ENCODE assay signal across 18 cellular contexts in genomic region chr19:33407716-33408115, GRCh38. TPM values are rescaled to one million over a fixed set of nuclear protein-coding genes. Genes with fewer than 3 reads are reported as not detected.
DNase-seq lines count a peak whose midpoint lies in the region; ATAC-seq and TF ChIP-seq lines count a peak whose summit lies in the region.
"Had no signal": no experiment of that assay in that cellular context is flagged by ENCODE, and none has a peak within 500 bp of the region (broad histone marks: within the 10 kb centered on the region; RNA-seq: fewer than 3 reads in every experiment).

No MANE protein-coding gene starts in this region.

- intact Hi-C loops in Right ventricle myocardium superior (cut with DNase I): loop anchor here (2.0 kb wide), 1 partner anchor 171 kb away; no protein-coding TSS in a partner anchor
- intact Hi-C loops in cardiac septum (cut with DNase I): loop anchor here (1.0 to 10.0 kb wide), 3 partner anchors 105 to 263 kb away; partner anchors contain the start of gene CEBPA
- intact Hi-C loops in dendritic cell treated with granulocyte-macrophage colony-stimulating factor and Interleukin-4, amounts not matched to agents 40 ng/mL and 50 ng/mL, for 4 days (cut with micrococcal nuclease): loop anchor here (1.0 to 5.0 kb wide), 2 partner anchors 105 to 281 kb away; partner anchors contain the start of gene CEBPA

- no CpG with 5 or more reads among the region's 12 CpGs for WGBS in mesendoderm (ENCODE audit: extremely low coverage, insufficient coverage, low lambda C conversion rate)

- no peaks in the 10 kb centered on the region for H3K9me3 ChIP-seq in HEK293 (ENCODE audit: control insufficient read depth, insufficient read depth, low read depth, low read length)
- H3K9me3 ChIP-seq: A549, Caco-2 had no signal

- H2AK5ac ChIP-seq in mesendoderm (ENCODE audit: low read length): no peak overlapping the region

- no peak overlapping the region for H3K56ac ChIP-seq in mesendoderm (ENCODE audit: low read length)

- H3K4me3 Mint-ChIP-seq in dendritic cell treated with granulocyte-macrophage colony-stimulating factor and Interleukin-4, amounts not matched to agents 40 ng/mL and 50 ng/mL, for 4 days: no peak overlapping the region
- H3K4me3 Mint-ChIP-seq: CD14-positive monocyte had no signal

- no peak overlapping the region for H3K4me3 ChIP-seq in HEK293 (ENCODE audit: low read depth, low read length)
- no peak overlapping the region for H3K4me3 ChIP-seq in mesendoderm (ENCODE audit: low read length)
- H3K4me3 ChIP-seq: A549 had no signal

- peaks cover 49% of the 10 kb centered on the region for H3K36me3 Mint-ChIP-seq in dendritic cell treated with granulocyte-macrophage colony-stimulating factor and Interleukin-4, amounts not matched to agents 40 ng/mL and 50 ng/mL, for 4 days (ENCODE audit: low read depth)

- POLR2A ChIA-PET in HEK293 (lab: Yijun Ruan, JAX): interaction anchor here (1.0 to 2.3 kb wide), 2 partner anchors 10 to 34 kb away, joined by 3 to 7 read pairs; partner anchors contain the start of gene CEBPG

- ATAC-seq in Right ventricle myocardium superior (ENCODE audit: poor library complexity) (no peak), GM18519 (IDR thresholded peaks at IDR 0.05; ENCODE audit: low FRiP score, unreplicated experiment) (no peak)

- H4K5ac ChIP-seq in mesendoderm (ENCODE audit: low read length): no peak overlapping the region

- no peak overlapping the region for H4K8ac ChIP-seq in mesendoderm (ENCODE audit: low read depth, low read length)

- H3K9ac ChIP-seq in mesendoderm (ENCODE audit: low read length): no peak overlapping the region

- H3K79me1 ChIP-seq in mesendoderm (ENCODE audit: low read length): no peaks in the 10 kb centered on the region

- H3K4me1 Mint-ChIP-seq in dendritic cell treated with granulocyte-macrophage colony-stimulating factor and Interleukin-4, amounts not matched to agents 40 ng/mL and 50 ng/mL, for 4 days (ENCODE audit: low read depth): peaks cover 58% of the 10 kb centered on the region

- no peak overlapping the region for H2BK5ac ChIP-seq in mesendoderm (ENCODE audit: low read length)

- no peak overlapping the region for H3K4ac ChIP-seq in mesendoderm (ENCODE audit: low read depth, low read length)

- H3K27ac Mint-ChIP-seq in dendritic cell treated with granulocyte-macrophage colony-stimulating factor and Interleukin-4, amounts not matched to agents 40 ng/mL and 50 ng/mL, for 4 days: peak overlapping the region; percentile 91

- H3K18ac ChIP-seq in mesendoderm (ENCODE audit: low read length): no peak overlapping the region

- H3K4me1 ChIP-seq in HEK293 (ENCODE audit: control insufficient read depth, insufficient read depth, low read length): no peaks in the 10 kb centered on the region
- H3K4me1 ChIP-seq in mesendoderm (ENCODE audit: control insufficient read depth, low read depth, low read length): peaks cover 2% of the 10 kb centered on the region

- no peaks in the 10 kb centered on the region for H3K27me3 ChIP-seq in mesendoderm (ENCODE audit: insufficient read depth, low read length, poor library complexity)

- H3K36me3 ChIP-seq in HEK293 (ENCODE audit: control insufficient read depth in 2 of 2, insufficient read depth in 1 of 2, low read length in 2 of 2) (no peaks in the 10 kb centered on the region), mesendoderm (ENCODE audit: control insufficient read depth, insufficient read depth, low read length) (no peaks in the 10 kb centered on the region)

- H3K79me2 ChIP-seq in mesendoderm (ENCODE audit: control insufficient read depth, insufficient read depth, low read length): no peaks in the 10 kb centered on the region

- TF ChIP-seq CTCF in HEK293 (tag by site-specific recombination; IDR thresholded peaks at IDR 0.05): no peak

- no peak overlapping the region for H3K4me2 ChIP-seq in mesendoderm (ENCODE audit: low read length)
- H3K4me2 ChIP-seq: A549 had no signal

- CTCF ChIA-PET in HEK293 (lab: Yijun Ruan, JAX): interaction anchor here (0.6 to 16.3 kb wide), 14 partner anchors 9 to 364 kb away, joined by 3 to 292 read pairs (median 5); partner anchors contain the start of gene CEBPA

- no peaks in the 10 kb centered on the region for H3K27me3 Mint-ChIP-seq in dendritic cell treated with granulocyte-macrophage colony-stimulating factor and Interleukin-4, amounts not matched to agents 40 ng/mL and 50 ng/mL, for 4 days

- H3K23ac ChIP-seq in mesendoderm (ENCODE audit: low read length): no peak overlapping the region

- H2BK120ac ChIP-seq in mesendoderm (ENCODE audit: low read depth, low read length): no peak overlapping the region

- no peak overlapping the region for H2BK15ac ChIP-seq in mesendoderm (replicated peaks; ENCODE audit: low read depth)

- peak; percentile 39 for DNase-seq in Right ventricle myocardium superior
- DNase-seq in cardiac septum (ENCODE audit: low spot score): no peak
- peak; percentile 19 for DNase-seq in pons (ENCODE audit: low spot score)
- DNase-seq in glomerular visceral epithelial cell (ENCODE audit: extremely low spot score): no peak
- DNase-seq in mesendoderm: no peak
- DNase-seq: Caco-2, EL, GOT3, KBM-7, MV-4-11, NCI-H1417, NCI-H2029 treated with DMSO at 0.1 percent for 48 hours, NCI-H82 had no signal

- H3K9me3 Mint-ChIP-seq in dendritic cell treated with granulocyte-macrophage colony-stimulating factor and Interleukin-4, amounts not matched to agents 40 ng/mL and 50 ng/mL, for 4 days: no peaks in the 10 kb centered on the region
- H3K9me3 Mint-ChIP-seq: CD14-positive monocyte had no signal

- H3K27ac ChIP-seq in HEK293 (ENCODE audit: extremely low read depth, low read depth, low read length) (no peak overlapping the region), mesendoderm (ENCODE audit: low read depth, low read length) (no peak overlapping the region)
- H3K27ac ChIP-seq: A549 had no signal

TF ChIP-seq in HEK293, 187 proteins besides CTCF, POLR2A, EP300 and RAD21:
- TF ChIP-seq ZNF354C (tag by site-specific recombination; IDR thresholded peaks at IDR 0.05; ENCODE audit: borderline replicate concordance, low read depth) (no peak), KLF9 (tag by site-specific recombination; IDR thresholded peaks at IDR 0.05; ENCODE audit: low read depth) (no peak), ZFHX2 (tag by site-specific recombination; conservative IDR thresholded peaks at IDR 0.05) (peak; percentile 92), KLF1 (tag by site-specific recombination; IDR thresholded peaks at IDR 0.05) (peak; percentile 41; the same call in 1 of the 2 replicates), EGR2 (tag by site-specific recombination; IDR thresholded peaks at IDR 0.05; ENCODE audit: low read depth) (peak; percentile 88), ZNF560 (tag by site-specific recombination; IDR thresholded peaks at IDR 0.05; ENCODE audit: borderline replicate concordance) (no peak)

RNA-seq across cellular contexts. Expression of gene CEBPG, which starts 34.2 kb away (rescaled TPM):
- 16.1 TPM for total RNA-seq in Right ventricle myocardium superior
- 17.3 TPM for total RNA-seq in cardiac septum
- 19.1 TPM for polyA plus RNA-seq in mesendoderm (2013, experiment 1 of 2)
- 19.3 TPM for polyA plus RNA-seq in mesendoderm (2013, experiment 2 of 2)

Comparison
In these comparisons a context has a peak if more than half of its experiments do, and no peak if none do; other contexts are left out.
1. DNase-seq: peak in Right ventricle myocardium superior (single experiment) and pons (single experiment); none in cardiac septum (single experiment), glomerular visceral epithelial cell (single experiment) and mesendoderm (single experiment).